Comparison of ENCODE assay signal across 23 cellular contexts in the genomic region with DNA sequence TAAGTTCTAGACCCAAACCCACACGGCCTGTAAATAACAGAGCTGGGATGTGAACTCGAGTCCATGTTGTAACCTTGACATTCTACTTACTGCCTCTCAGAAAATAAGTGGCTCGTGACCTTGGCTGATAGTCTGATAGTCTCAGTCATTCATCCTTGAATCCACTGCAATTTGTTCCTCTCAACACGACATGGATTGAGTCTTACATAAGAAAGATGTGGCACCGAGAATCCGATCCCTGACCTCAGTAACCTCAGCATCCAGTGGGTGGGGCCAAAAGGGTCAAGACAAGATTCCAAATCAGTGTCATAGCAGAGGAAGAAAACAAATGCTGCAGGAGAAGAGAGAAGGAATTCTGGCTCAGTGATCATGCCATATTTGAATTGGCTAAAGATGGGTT.
A peak's percentile ranks its signal among the peaks of the same experiment; 100 is the strongest.
DNase-seq lines count a peak whose midpoint lies in the region; ATAC-seq and TF ChIP-seq lines count a peak whose summit lies in the region.
"Had no signal": no experiment of that assay in that cellular context is flagged by ENCODE, and none has a peak within 500 bp of the region (broad histone marks: within the 10 kb centered on the region; RNA-seq: fewer than 3 reads in every experiment).

No MANE protein-coding gene starts in this region.

- H3K36me3 ChIP-seq in left ventricle myocardium inferior, result peaks cover 77% of the 10 kb centered on the region
- H3K36me3 ChIP-seq: SJCRH30 had no signal

- WGBS in right cardiac atrium, result 57% methylated on average over 6 of the region's 6 CpGs

- H3K27me3 ChIP-seq in left ventricle myocardium inferior (ENCODE audit: low read depth), result no peaks in the 10 kb centered on the region
- H3K27me3 ChIP-seq in right cardiac atrium (ENCODE audit: control insufficient read depth, insufficient read depth), result no peaks in the 10 kb centered on the region
- H3K27me3 ChIP-seq: BE2C, SJCRH30 had no signal

- H3K4me1 Mint-ChIP-seq in activated T-helper 17 cell treated with anti-CD3 and anti-CD28 coated beads, Interleukin-2, amount 50 U/mL, for 72 hours, result no peaks in the 10 kb centered on the region
- peaks cover 23 to 25% of the 10 kb centered on the region in 2 donors for H3K4me1 Mint-ChIP-seq in natural killer cell treated with Interleukin-12 subunit alpha and Interleukin-12 subunit beta and Interleukin-15 and Interleukin-18, amount 100 ng/mL, for 72 hours (ENCODE audit: low read depth in 2 of 2)

- H3K4me3 Mint-ChIP-seq in activated T-helper 17 cell treated with anti-CD3 and anti-CD28 coated beads, Interleukin-2, amount 50 U/mL, for 72 hours, result no peak overlapping the region
- H3K4me3 Mint-ChIP-seq in natural killer cell treated with Interleukin-12 subunit alpha and Interleukin-12 subunit beta and Interleukin-15 and Interleukin-18, amount 100 ng/mL, for 72 hours, result no peak overlapping the region
- H3K4me3 Mint-ChIP-seq: CD14-positive monocyte; CD8-positive, alpha-beta memory T cell; H9 had no signal

- H3K4me3 ChIP-seq in left ventricle myocardium inferior (no peak overlapping the region), right cardiac atrium (ENCODE audit: low read length) (no peak overlapping the region)
- H3K4me3 ChIP-seq: K562, SJCRH30 had no signal

- ATAC-seq in right cardiac atrium (no peak), HG03025 (IDR thresholded peaks at IDR 0.05; ENCODE audit: low FRiP score, unreplicated experiment) (no peak)
- no peak for ATAC-seq in activated T-helper 17 cell treated with anti-CD3 and anti-CD28 coated beads, Interleukin-2, amount 50 U/mL, for 72 hours (replicated peaks)
- no peak for ATAC-seq in natural killer cell treated with Interleukin-12 subunit alpha and Interleukin-12 subunit beta and Interleukin-15 and Interleukin-18, amount 100 ng/mL, for 72 hours
- ATAC-seq: K562, SK-N-SH treated with all-trans-retinoic acid at 6 μM for 48 hours had no signal

- H3K4me1 ChIP-seq in left ventricle myocardium inferior (peaks cover 63% of the 10 kb centered on the region), right cardiac atrium (ENCODE audit: control insufficient read depth, insufficient read depth, low read length) (peaks cover 9% of the 10 kb centered on the region)
- H3K4me1 ChIP-seq: BE2C, SJCRH30 had no signal

- H3K27ac ChIP-seq in left ventricle myocardium inferior (replicated peaks), result peak overlapping the region; percentile 77
- H3K27ac ChIP-seq in right cardiac atrium (ENCODE audit: low read length), result no peak overlapping the region
- H3K27ac ChIP-seq: SJCRH30 had no signal

- H3K9me3 ChIP-seq in left ventricle myocardium inferior (replicated peaks), result no peaks in the 10 kb centered on the region
- no peaks in the 10 kb centered on the region for H3K9me3 ChIP-seq in right cardiac atrium (ENCODE audit: control insufficient read depth, low read length)
- H3K9me3 ChIP-seq: BE2C, SJCRH30 had no signal

- intact Hi-C loops in left ventricle myocardium inferior (cut with micrococcal nuclease), result no loop called here
- intact Hi-C loops in right cardiac atrium (cut with DNase I), result loop anchor here in 2 of 4 donors (10.0 kb wide), 1 partner anchor 94 kb away; a partner anchor contains a TSS

- H3K36me3 Mint-ChIP-seq in activated T-helper 17 cell treated with anti-CD3 and anti-CD28 coated beads, Interleukin-2, amount 50 U/mL, for 72 hours (ENCODE audit: low read depth), result peaks cover 79% of the 10 kb centered on the region
- peaks cover 4% of the 10 kb centered on the region for H3K36me3 Mint-ChIP-seq in natural killer cell treated with Interleukin-12 subunit alpha and Interleukin-12 subunit beta and Interleukin-15 and Interleukin-18, amount 100 ng/mL, for 72 hours

- no peaks in the 10 kb centered on the region for H3K9me3 Mint-ChIP-seq in activated T-helper 17 cell treated with anti-CD3 and anti-CD28 coated beads, Interleukin-2, amount 50 U/mL, for 72 hours
- H3K9me3 Mint-ChIP-seq in natural killer cell treated with Interleukin-12 subunit alpha and Interleukin-12 subunit beta and Interleukin-15 and Interleukin-18, amount 100 ng/mL, for 72 hours, result no peaks in the 10 kb centered on the region
- H3K9me3 Mint-ChIP-seq: CD14-positive monocyte; CD8-positive, alpha-beta memory T cell; H9 had no signal

- DNase-seq in left ventricle myocardium inferior (no peak), right cardiac atrium (no peak), DMS79 treated with DMSO at 0.1 percent for 48 hours (lab: John Stamatoyannopoulos, UW) (peak; percentile 40), NCI-H128 (lab: John Stamatoyannopoulos, UW; ENCODE audit: unreplicated experiment) (no peak)
- no peak for DNase-seq in natural killer cell treated with Interleukin-12 subunit alpha and Interleukin-12 subunit beta and Interleukin-15 and Interleukin-18, amount 100 ng/mL, for 72 hours (ENCODE audit: low spot score)
- DNase-seq: BE2C; CD8-positive, alpha-beta memory T cell; DMS 273 treated with DMSO at 0.1 percent for 48 hours; DND-41; H9; Kasumi-1; NCI-H1092 treated with DMSO at 0.1 percent for 48 hours; NCI-H1436 treated with DMSO at 0.1 percent for 48 hours; NCI-H1930; NCI-H2107; NCI-H524 treated with DMSO at 0.1 percent for 48 hours; NCI-H774; SJCRH30 had no signal

- peak overlapping the region; percentile 25 for H3K27ac Mint-ChIP-seq in activated T-helper 17 cell treated with anti-CD3 and anti-CD28 coated beads, Interleukin-2, amount 50 U/mL, for 72 hours
- peak overlapping the region; percentile 9 to 42 for H3K27ac Mint-ChIP-seq in natural killer cell treated with Interleukin-12 subunit alpha and Interleukin-12 subunit beta and Interleukin-15 and Interleukin-18, amount 100 ng/mL, for 72 hours

- no peak for TF ChIP-seq CTCF in left ventricle myocardium inferior (IDR thresholded peaks at IDR 0.05; ENCODE audit: borderline replicate concordance)

- no peaks in the 10 kb centered on the region for H3K27me3 Mint-ChIP-seq in activated T-helper 17 cell treated with anti-CD3 and anti-CD28 coated beads, Interleukin-2, amount 50 U/mL, for 72 hours
- no peaks in the 10 kb centered on the region for H3K27me3 Mint-ChIP-seq in natural killer cell treated with Interleukin-12 subunit alpha and Interleukin-12 subunit beta and Interleukin-15 and Interleukin-18, amount 100 ng/mL, for 72 hours
